ENCODE assay signal across 9 cellular contexts in genomic region chr1:21284206-21285137, GRCh38. TPM values are rescaled to one million over a fixed set of nuclear protein-coding genes. Genes with fewer than 3 reads are reported as not detected.
DNase-seq lines count a peak whose midpoint lies in the region; ATAC-seq, FAIRE-seq and TF ChIP-seq lines count a peak whose summit lies in the region.
"Had no signal": no experiment of that assay in that cellular context is flagged by ENCODE, and none has a peak within 500 bp of the region (broad histone marks: within the 10 kb centered on the region; RNA-seq: fewer than 3 reads in every experiment).

No MANE protein-coding gene starts in this region.

- no peaks in the 10 kb centered on the region for H3K27me3 ChIP-seq in pancreas
- H3K27me3 ChIP-seq in CD8-positive, alpha-beta T cell (ENCODE audit: insufficient read depth, low read length), result no peaks in the 10 kb centered on the region

- POLR2A ChIA-PET in CD8-positive, alpha-beta T cell (lab: Charles Lee), result no interaction called here

- H3K9me3 Mint-ChIP-seq in CD8-positive, alpha-beta T cell, result no peaks in the 10 kb centered on the region

- no peaks in the 10 kb centered on the region for H3K27me3 Mint-ChIP-seq in CD8-positive, alpha-beta T cell (ENCODE audit: low read depth)

- DNase-seq in NCI-H1092 treated with DMSO at 0.1 percent for 48 hours (lab: John Stamatoyannopoulos, UW) (peak; percentile 31), NCI-H1092 (lab: John Stamatoyannopoulos, UW) (no peak), Kasumi-1 (lab: John Stamatoyannopoulos, UW) (peak; percentile 6 to 20), coronary artery (ENCODE audit: low spot score) (peak; percentile 69), pancreas (peak in 5 of 6 donors; percentile 27 to 78 (median 59)), cerebellar cortex (ENCODE audit: low spot score) (no peak)
- DNase-seq in CD8-positive, alpha-beta T cell, result no peak
- DNase-seq: NCI-H2171 had no signal

- no peak for FAIRE-seq in pancreas (lab: Jason Lieb, UNC)

- no peaks in the 10 kb centered on the region for H3K36me3 ChIP-seq in pancreas
- peaks cover 4% of the 10 kb centered on the region for H3K36me3 ChIP-seq in CD8-positive, alpha-beta T cell (ENCODE audit: insufficient read depth, low read length)

- H3K4me3 ChIP-seq in coronary artery, result no peak overlapping the region
- no peak overlapping the region for H3K4me3 ChIP-seq in pancreas
- no peak overlapping the region for H3K4me3 ChIP-seq in CD8-positive, alpha-beta T cell (ENCODE audit: low read depth, low read length)

- TF ChIP-seq CTCF in coronary artery (IDR thresholded peaks at IDR 0.05), result no peak
- no peak for TF ChIP-seq CTCF in pancreas (IDR thresholded peaks at IDR 0.05)
- no peak for TF ChIP-seq CTCF in CD8-positive, alpha-beta T cell (IDR thresholded peaks at IDR 0.05)

- ATAC-seq in pancreas (peak; percentile 33 to 55 (median 48)), GM18517 (IDR thresholded peaks at IDR 0.05; ENCODE audit: unreplicated experiment) (no peak)
- no peak for ATAC-seq in CD8-positive, alpha-beta T cell

- H3K9me3 ChIP-seq in pancreas, result no peaks in the 10 kb centered on the region
- no peaks in the 10 kb centered on the region for H3K9me3 ChIP-seq in CD8-positive, alpha-beta T cell (ENCODE audit: low read length)

- peak overlapping the region in 1 of 2 donors; percentile 68 for H3K27ac ChIP-seq in coronary artery
- H3K27ac ChIP-seq in pancreas, result peak overlapping the region; percentile 44 to 73 (median 67)
- H3K27ac ChIP-seq in CD8-positive, alpha-beta T cell (ENCODE audit: low read depth, low read length), result no peak overlapping the region

- no peak overlapping the region for H3K4me3 Mint-ChIP-seq in CD8-positive, alpha-beta T cell

- H3K4me1 Mint-ChIP-seq in CD8-positive, alpha-beta T cell (ENCODE audit: low read depth), result peaks cover 45% of the 10 kb centered on the region

- WGBS in pancreas, 2 donors, result 49 to 57% methylated on average over 17 of the region's 17 CpGs

- H3K36me3 Mint-ChIP-seq in CD8-positive, alpha-beta T cell, result peaks cover 19% of the 10 kb centered on the region

- CTCF ChIA-PET in CD8-positive, alpha-beta T cell (lab: Charles Lee), result interaction anchor here (1.1 to 3.8 kb wide), 5 partner anchors 14 to 84 kb away, joined by 3 to 23 read pairs (median 5); no protein-coding TSS in a partner anchor

- peaks cover 15 to 45% (median 24%) of the 10 kb centered on the region in 3 donors for H3K4me1 ChIP-seq in pancreas
- peaks cover 46% of the 10 kb centered on the region for H3K4me1 ChIP-seq in CD8-positive, alpha-beta T cell (ENCODE audit: insufficient read depth, low read length)

- no peak overlapping the region for H3K27ac Mint-ChIP-seq in CD8-positive, alpha-beta T cell

- intact Hi-C loops in pancreas (cut with DNase I), result loop anchor here in 1 of 3 donors (10.0 kb wide), 1 partner anchor 50 kb away; no protein-coding TSS in a partner anchor
- intact Hi-C loops in CD8-positive, alpha-beta T cell (cut with DNase I, micrococcal nuclease), result no loop called here

RNA-seq across cellular contexts. Expression of gene ECE1, which starts 5.8 kb away (rescaled TPM):
- total RNA-seq in pancreas, result 100 to 1,000 TPM in 2 of 6 donors, 10 to 100 TPM in 4; 68.4 to 141 (median 89.1) TPM
- polyA plus RNA-seq in pancreas, result 10 to 100 TPM; 38.1 to 59.8 TPM
- total RNA-seq in CD8-positive, alpha-beta T cell, result 10 to 100 TPM; 55.0 to 56.0 TPM

Comparison
In these comparisons a context has a peak if more than half of its experiments do, and no peak if none do; other contexts are left out.
1. DNase-seq: peak in NCI-H1092 treated with DMSO at 0.1 percent for 48 hours (single experiment), Kasumi-1 (2 of 2), coronary artery (single experiment) and pancreas (5 of 6); none in NCI-H1092 (single experiment), cerebellar cortex (single experiment) and CD8-positive, alpha-beta T cell (0 of 7).
2. ATAC-seq: peak in pancreas (4 of 4); none in CD8-positive, alpha-beta T cell (single experiment) and GM18517 (single experiment).